ENCODE assay signal across 19 cellular contexts in the genomic region with DNA sequence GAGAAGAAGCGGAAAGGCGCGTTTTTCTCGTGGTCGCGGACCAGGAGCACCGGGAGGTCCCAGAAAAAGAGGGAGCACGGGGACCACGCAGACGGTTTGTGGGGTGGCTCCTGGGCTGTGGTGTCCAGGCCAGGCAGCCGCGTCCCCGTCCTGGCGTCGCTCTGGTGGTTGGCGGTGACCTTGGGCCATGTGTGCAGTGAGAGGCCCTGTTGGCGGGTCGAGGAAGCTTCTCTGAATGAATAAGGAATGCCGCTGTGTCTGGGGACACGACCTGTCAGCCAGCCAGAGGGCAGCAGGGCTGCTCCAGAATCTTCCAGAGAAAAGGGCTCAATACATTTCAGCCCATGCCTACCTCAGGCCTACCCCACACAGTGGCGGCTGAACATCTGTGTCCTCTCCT. TPM values are rescaled to one million over a fixed set of nuclear protein-coding genes. Genes with fewer than 3 reads are reported as not detected.
DNase-seq lines count a peak whose midpoint lies in the region; ATAC-seq and TF ChIP-seq lines count a peak whose summit lies in the region.
"Had no signal": no experiment of that assay in that cellular context is flagged by ENCODE, and none has a peak within 500 bp of the region (broad histone marks: within the 10 kb centered on the region; RNA-seq: fewer than 3 reads in every experiment).

No MANE protein-coding gene starts in this region.

- no peak overlapping the region for H3K4ac ChIP-seq in neuronal stem cell (ENCODE audit: low read length)

- H3K4me1 ChIP-seq in endodermal cell (ENCODE audit: control insufficient read depth, insufficient read depth, low read length) (no peaks in the 10 kb centered on the region), neuronal stem cell (ENCODE audit: control insufficient read depth in 2 of 2, insufficient read depth in 1 of 2, low read depth in 1 of 2, low read length in 2 of 2) (peaks cover 0 to 9% of the 10 kb centered on the region in 2 donors)
- H3K4me1 ChIP-seq: Peyer's patch had no signal

- H3K4me2 ChIP-seq in neuronal stem cell (ENCODE audit: insufficient read depth, low read length, poor library complexity, severe bottlenecking), result no peak overlapping the region
- H3K4me2 ChIP-seq: KMS-11 had no signal

- H3K27me3 ChIP-seq in endodermal cell (ENCODE audit: control insufficient read depth, insufficient read depth, low read length, poor library complexity, severe bottlenecking) (no peaks in the 10 kb centered on the region), neuronal stem cell (ENCODE audit: control insufficient read depth in 3 of 3, insufficient read depth in 3 of 3, low read depth in 1 of 3, low read length in 3 of 3) (no peaks in the 10 kb centered on the region)
- H3K27me3 ChIP-seq: MG63, Peyer's patch had no signal

- TF ChIP-seq CTCF in natural killer cell (IDR thresholded peaks at IDR 0.05), result no peak
- TF ChIP-seq CTCF in endodermal cell (conservative IDR thresholded peaks at IDR 0.05), result no peak

- H2BK5ac ChIP-seq in neuronal stem cell (ENCODE audit: low read length), result no peak overlapping the region

- H3K9me3 Mint-ChIP-seq in natural killer cell treated with Interleukin-12 subunit alpha and Interleukin-12 subunit beta and Interleukin-15 and Interleukin-18, amount 100 ng/mL, for 72 hours, result no peaks in the 10 kb centered on the region
- no peaks in the 10 kb centered on the region for H3K9me3 Mint-ChIP-seq in natural killer cell
- no peaks in the 10 kb centered on the region for H3K9me3 Mint-ChIP-seq in endodermal cell
- H3K9me3 Mint-ChIP-seq: CD4-positive, alpha-beta T cell had no signal

- H3K79me1 ChIP-seq in neuronal stem cell (ENCODE audit: low read depth, low read length), result peaks cover 1% of the 10 kb centered on the region

- H3K23ac ChIP-seq in neuronal stem cell (ENCODE audit: low read depth, low read length, poor library complexity), result peak overlapping the region; percentile 56

- H2AK5ac ChIP-seq in neuronal stem cell (ENCODE audit: low read depth, low read length), result no peak overlapping the region

- intact Hi-C loops in natural killer cell (cut with micrococcal nuclease), result no loop called here

- peaks cover 12% of the 10 kb centered on the region for H3K36me3 ChIP-seq in endodermal cell (ENCODE audit: control insufficient read depth, insufficient read depth, low read length)
- H3K36me3 ChIP-seq in neuronal stem cell (replicated peaks in 1 of 2; ENCODE audit: control insufficient read depth in 2 of 2, insufficient read depth in 2 of 2, low read length in 2 of 2), result peaks cover 18 to 61% of the 10 kb centered on the region in 2 donors
- H3K36me3 ChIP-seq: MG63 had no signal

- H3K4me3 Mint-ChIP-seq in natural killer cell treated with Interleukin-12 subunit alpha and Interleukin-12 subunit beta and Interleukin-15 and Interleukin-18, amount 100 ng/mL, for 72 hours, result no peak overlapping the region
- H3K4me3 Mint-ChIP-seq in natural killer cell, result no peak overlapping the region
- H3K4me3 Mint-ChIP-seq in endodermal cell, result no peak overlapping the region
- H3K4me3 Mint-ChIP-seq: CD4-positive, alpha-beta T cell had no signal

- H3K27ac Mint-ChIP-seq in natural killer cell treated with Interleukin-12 subunit alpha and Interleukin-12 subunit beta and Interleukin-15 and Interleukin-18, amount 100 ng/mL, for 72 hours, result no peak overlapping the region
- H3K27ac Mint-ChIP-seq in natural killer cell, result no peak overlapping the region
- no peak overlapping the region for H3K27ac Mint-ChIP-seq in endodermal cell
- H3K27ac Mint-ChIP-seq: CD4-positive, alpha-beta T cell had no signal

- no peak overlapping the region for H3K14ac ChIP-seq in neuronal stem cell (ENCODE audit: low read length)

- no peak overlapping the region for H2BK120ac ChIP-seq in neuronal stem cell (ENCODE audit: low read depth, low read length)

- DNase-seq in natural killer cell treated with Interleukin-12 subunit alpha and Interleukin-12 subunit beta and Interleukin-15 and Interleukin-18, amount 100 ng/mL, for 72 hours (ENCODE audit: low spot score), result peak; percentile 54
- DNase-seq in natural killer cell (no peak), endodermal cell (peak; percentile 41), neuronal stem cell (ENCODE audit: low spot score) (no peak), NCI-H446 (lab: John Stamatoyannopoulos, UW) (no peak), NCI-H1436 (lab: John Stamatoyannopoulos, UW) (no peak), superior temporal gyrus (ENCODE audit: extremely low spot score) (no peak), T-helper 2 cell (no peak)
- DNase-seq: AML-193; Calu3; CD4-positive, alpha-beta T cell; GM23248; MG63; NCI-H1105; NCI-H187 treated with DMSO at 0.1 percent for 48 hours; SIG-M5 had no signal

- no peaks in the 10 kb centered on the region for H3K36me3 Mint-ChIP-seq in natural killer cell treated with Interleukin-12 subunit alpha and Interleukin-12 subunit beta and Interleukin-15 and Interleukin-18, amount 100 ng/mL, for 72 hours
- H3K36me3 Mint-ChIP-seq in natural killer cell (no peaks in the 10 kb centered on the region), endodermal cell (ENCODE audit: low read depth) (peaks cover 28% of the 10 kb centered on the region)

- H3K27ac ChIP-seq in endodermal cell (ENCODE audit: low read depth, low read length), result no peak overlapping the region
- H3K27ac ChIP-seq in neuronal stem cell (replicated peaks; ENCODE audit: low read length), result no peak overlapping the region
- H3K27ac ChIP-seq: GM23248, KMS-11, Peyer's patch had no signal

- no peaks in the 10 kb centered on the region for H3K9me3 ChIP-seq in endodermal cell (ENCODE audit: control insufficient read depth, low read length)
- no peaks in the 10 kb centered on the region for H3K9me3 ChIP-seq in neuronal stem cell (replicated peaks in 1 of 2; ENCODE audit: control insufficient read depth in 2 of 2, insufficient read depth in 1 of 2, low read depth in 1 of 2, low read length in 2 of 2)
- H3K9me3 ChIP-seq: MG63, Peyer's patch had no signal

- H2AFZ ChIP-seq in neuronal stem cell (ENCODE audit: low read length), result no peak overlapping the region
- H2AFZ ChIP-seq: GM23248 had no signal

- H2BK15ac ChIP-seq in neuronal stem cell (ENCODE audit: low read length), result no peak overlapping the region

- no peaks in the 10 kb centered on the region for H3K4me1 Mint-ChIP-seq in natural killer cell treated with Interleukin-12 subunit alpha and Interleukin-12 subunit beta and Interleukin-15 and Interleukin-18, amount 100 ng/mL, for 72 hours (ENCODE audit: low read depth in 2 of 2)
- H3K4me1 Mint-ChIP-seq in natural killer cell (no peaks in the 10 kb centered on the region), endodermal cell (peaks cover 1% of the 10 kb centered on the region)

- 92 to 95% methylated on average over 6 to 20 of the region's 21 CpGs for WGBS in endodermal cell (ENCODE audit: insufficient coverage in 1 of 2, insufficient read length in 1 of 2), 2 experiments
- WGBS in neuronal stem cell (ENCODE audit: extremely low coverage in 2 of 2, insufficient read length in 2 of 2, insufficient replicate concordance in 1 of 2), 2 donors, result no CpG with 5 or more reads among the region's 21 CpGs

- no peaks in the 10 kb centered on the region for H3K27me3 Mint-ChIP-seq in natural killer cell treated with Interleukin-12 subunit alpha and Interleukin-12 subunit beta and Interleukin-15 and Interleukin-18, amount 100 ng/mL, for 72 hours
- H3K27me3 Mint-ChIP-seq in natural killer cell (ENCODE audit: low read depth in 2 of 2) (no peaks in the 10 kb centered on the region), endodermal cell (ENCODE audit: insufficient read depth) (no peaks in the 10 kb centered on the region)
- H3K27me3 Mint-ChIP-seq: CD4-positive, alpha-beta T cell had no signal

- H3K9ac ChIP-seq in endodermal cell (ENCODE audit: extremely low read depth, low read length, poor library complexity, severe bottlenecking), result no peak overlapping the region
- no peak overlapping the region for H3K9ac ChIP-seq in neuronal stem cell (ENCODE audit: low read depth, low read length, poor library complexity)
- H3K9ac ChIP-seq: GM23248, KMS-11 had no signal

- no peak overlapping the region for H2BK12ac ChIP-seq in neuronal stem cell (ENCODE audit: low read length)

- no peak overlapping the region for H4K8ac ChIP-seq in neuronal stem cell (ENCODE audit: low read depth, low read length)

- H4K91ac ChIP-seq in neuronal stem cell (ENCODE audit: low read depth, low read length, poor library complexity), result no peak overlapping the region

- ATAC-seq in natural killer cell treated with Interleukin-12 subunit alpha and Interleukin-12 subunit beta and Interleukin-15 and Interleukin-18, amount 100 ng/mL, for 72 hours, result no peak
- no peak for ATAC-seq in natural killer cell

- no peak overlapping the region for H3K4me3 ChIP-seq in endodermal cell (ENCODE audit: low read length)
- no peak overlapping the region for H3K4me3 ChIP-seq in neuronal stem cell (ENCODE audit: low read length in 2 of 2)
- H3K4me3 ChIP-seq: GM23248, MG63, Peyer's patch had no signal

- H3K18ac ChIP-seq in neuronal stem cell (ENCODE audit: low read length), result peak overlapping the region; percentile 48

RNA-seq across cellular contexts. Expression of gene HGFAC, which starts 24.3 kb away (rescaled TPM):
- not detected for total RNA-seq in natural killer cell treated with Interleukin-12 subunit alpha and Interleukin-12 subunit beta and Interleukin-15 and Interleukin-18, amount 100 ng/mL, for 72 hours
- total RNA-seq in natural killer cell, result under 1 TPM in 2 of 3 donors, not detected in 1; 0.43 to 0.54 TPM
- total RNA-seq in endodermal cell, result under 1 TPM in 1 of 2 donors, not detected in 1; 0.46 TPM
- polyA plus RNA-seq in endodermal cell (2013, experiment 1 of 2), result 0.93 TPM
- 0.50 TPM for polyA plus RNA-seq in endodermal cell (2013, experiment 2 of 2)
- 0.59 TPM for polyA plus RNA-seq in neuronal stem cell (2013, experiment 1 of 2)
- 0.61 TPM for polyA plus RNA-seq in neuronal stem cell (2013, experiment 2 of 2)
- total RNA-seq: Calu3, GM23248, NCI-H460, Peyer's patch had no signal
- polyA plus RNA-seq: GM23248 had no signal

RNA-seq across cellular contexts. Expression of gene DOK7, which starts 45.7 kb away (rescaled TPM):
- under 1 TPM in 1 of 2 donors, not detected in 1; 0.17 TPM for total RNA-seq in natural killer cell treated with Interleukin-12 subunit alpha and Interleukin-12 subunit beta and Interleukin-15 and Interleukin-18, amount 100 ng/mL, for 72 hours
- total RNA-seq in natural killer cell, result 1 to 10 TPM; 1.3 to 2.9 (median 1.6) TPM
- 1 to 10 TPM in 1 of 2 donors, under 1 TPM in 1; 0.38 to 1.3 TPM for total RNA-seq in endodermal cell
- polyA plus RNA-seq in endodermal cell (2013, experiment 1 of 2), result 0.46 TPM
- polyA plus RNA-seq in endodermal cell (2013, experiment 2 of 2), result 1.0 TPM
- 0.14 TPM for polyA plus RNA-seq in neuronal stem cell (2013, experiment 1 of 2)
- polyA plus RNA-seq in neuronal stem cell (2013, experiment 2 of 2), result 0.11 TPM
- total RNA-seq: CD4-positive, alpha-beta T cell; GM23248 had no signal
- polyA plus RNA-seq: GM23248 had no signal

Comparison
In these comparisons a context has a peak if more than half of its experiments do, and no peak if none do; other contexts are left out.
1. DNase-seq: peak in natural killer cell treated with Interleukin-12 subunit alpha and Interleukin-12 subunit beta and Interleukin-15 and Interleukin-18, amount 100 ng/mL, for 72 hours (single experiment) and endodermal cell (single experiment); none in natural killer cell (single experiment), neuronal stem cell (single experiment), NCI-H446 (0 of 2), NCI-H1436 (single experiment), superior temporal gyrus (single experiment) and T-helper 2 cell (0 of 5).